Comparison of ENCODE assay signal across 7 cellular contexts in genomic region chr1:89547563-89548485, GRCh38. TPM values are rescaled to one million over a fixed set of nuclear protein-coding genes. Genes with fewer than 3 reads are reported as not detected.
DNase-seq lines count a peak whose midpoint lies in the region; ATAC-seq, FAIRE-seq and TF ChIP-seq lines count a peak whose summit lies in the region.

No MANE protein-coding gene starts in this region.

- TF ChIP-seq POLR2A in GM12891 (IDR thresholded peaks at IDR 0.05; ENCODE audit: low read depth, low read length) (no peak), GM12878 (IDR thresholded peaks at IDR 0.05; ENCODE audit: low read depth, low read length) (no peak), ovary (IDR thresholded peaks at IDR 0.05) (no peak)

- TF ChIP-seq EP300 in GM12878 (IDR thresholded peaks at IDR 0.05; ENCODE audit: borderline replicate concordance in 1 of 2, control insufficient read depth in 1 of 2, low read depth in 2 of 2, low read length in 2 of 2) (no peak), ovary (IDR thresholded peaks at IDR 0.05) (peak; percentile 26)

- peaks cover 24% of the 10 kb centered on the region; the same call in 1 of the 2 replicates for H3K4me1 ChIP-seq in GM12878 (ENCODE audit: control insufficient read depth, insufficient read depth, low read length)
- H3K4me1 ChIP-seq in ovary (ENCODE audit: insufficient read depth): peaks cover 1% of the 10 kb centered on the region

- ATAC-seq in GM12878 (peak; percentile 71), GM18511 (IDR thresholded peaks at IDR 0.05; ENCODE audit: unreplicated experiment) (no peak)

- intact Hi-C loops in GM12878 (cut with micrococcal nuclease; ENCODE audit: unreplicated experiment) (no loop called here), ovary (cut with DNase I) (no loop called here)

- no peaks in the 10 kb centered on the region for H4K20me1 ChIP-seq in GM12878 (ENCODE audit: control insufficient read depth, insufficient read depth)

- H3K4me3 ChIP-seq in GM12878 (peak overlapping the region; percentile 18; the same call in 1 of the 2 replicates), ovary (no peak overlapping the region)

- SMC1A ChIA-PET in GM12878 (lab: Charles Lee; ENCODE audit: uncharacterized antibody, unreplicated experiment): interaction anchor here (1.5 to 2.8 kb wide), 3 partner anchors 19 to 215 kb away, joined by 3 to 13 read pairs (median 5); no protein-coding TSS in a partner anchor

- FAIRE-seq in GM12891 (lab: Jason Lieb, UNC) (peak; percentile 54), GM12878 (lab: Jason Lieb, UNC) (no peak)

- DNase-seq in GM12891 (ENCODE audit: insufficient read length, low spot score) (no peak), NCI-H146 (lab: John Stamatoyannopoulos, UW) (peak; percentile 85), GM12878 (ENCODE audit: low read depth, low spot score) (no peak), ovary (no peak), NCI-H2107 treated with DMSO at 0.1 percent for 48 hours (lab: John Stamatoyannopoulos, UW; ENCODE audit: unreplicated experiment) (no peak), NCI-H1436 (lab: John Stamatoyannopoulos, UW) (no peak)

- H2AFZ ChIP-seq in GM12878 (ENCODE audit: control insufficient read depth, low read depth, low read length): no peak overlapping the region

- RAD21 ChIA-PET in GM12878 (lab: Charles Lee; ENCODE audit: unreplicated experiment): no interaction called here

- CTCF ChIA-PET in GM12878 (lab: Yijun Ruan, JAX): interaction anchor here (1.2 to 2.0 kb wide), 2 partner anchors 12 to 14 kb away, joined by 4 to 6 read pairs; no protein-coding TSS in a partner anchor

- no peak for TF ChIP-seq RAD21 in GM12878 (IDR thresholded peaks at IDR 0.05; ENCODE audit: insufficient read depth, low read depth, low read length)

- no peaks in the 10 kb centered on the region for H3K79me2 ChIP-seq in GM12878 (ENCODE audit: control insufficient read depth, insufficient read depth, low read length)

- WGBS in GM12878 (ENCODE audit: insufficient coverage, insufficient replicate concordance, low lambda C conversion rate, missing lambda C conversion rate): 38% methylated on average over 3 of the region's 3 CpGs
- 50 to 76% (median 52%) methylated on average over 3 of the region's 3 CpGs for WGBS in ovary, 3 donors

- H3K9ac ChIP-seq in GM12878 (ENCODE audit: control insufficient read depth, insufficient read depth, low read length): no peak overlapping the region

- H3K27me3 ChIP-seq in GM12878 (replicated peaks in 1 of 2; ENCODE audit: control insufficient read depth in 2 of 2, insufficient read depth in 2 of 2, low read length in 1 of 2) (no peaks in the 10 kb centered on the region), ovary (no peaks in the 10 kb centered on the region)

- H3K9me3 ChIP-seq in GM12878 (replicated peaks; ENCODE audit: control insufficient read depth, insufficient read depth, low read length): no peaks in the 10 kb centered on the region
- H3K9me3 ChIP-seq in ovary: no peaks in the 10 kb centered on the region

- POLR2A ChIA-PET in GM12878 (lab: Charles Lee): interaction anchor here (0.6 to 1.6 kb wide), 2 partner anchors 19 to 41 kb away, joined by 4 to 7 read pairs; no protein-coding TSS in a partner anchor

- no peaks in the 10 kb centered on the region for H3K36me3 ChIP-seq in GM12878 (ENCODE audit: control insufficient read depth in 2 of 2, insufficient read depth in 2 of 2, low read length in 1 of 2)
- H3K36me3 ChIP-seq in ovary: no peaks in the 10 kb centered on the region

- TF ChIP-seq CTCF in GM12878 (IDR thresholded peaks at IDR 0.05 in 2 of 3, conservative IDR thresholded peaks at IDR 0.05 in 1 of 3; ENCODE audit: control insufficient read depth in 2 of 3, extremely low read depth in 1 of 3, insufficient read depth in 1 of 3, low read depth in 3 of 3, low read length in 3 of 3) (no peak), ovary (IDR thresholded peaks at IDR 0.05) (no peak)

- peak overlapping the region; percentile 63; the same call in 1 of the 2 replicates for H3K4me2 ChIP-seq in GM12878 (ENCODE audit: control insufficient read depth, insufficient read depth)

- H3K27ac ChIP-seq in GM12878 (ENCODE audit: control insufficient read depth, insufficient read depth): no peak overlapping the region
- no peak overlapping the region for H3K27ac ChIP-seq in ovary

- BruUV-seq in GM12878 (replicated peaks; lab: Mats Ljungman, UMichigan): no TSS peak

- in situ Hi-C loops in GM12878 (cut with MboI): no loop called here

TF ChIP-seq in GM12891, 5 proteins besides CTCF, POLR2A, EP300 and RAD21:
- no peak for TF ChIP-seq TAF1 (IDR thresholded peaks at IDR 0.05; ENCODE audit: low read depth, low read length)
- TF ChIP-seq POLR2AphosphoS5 (IDR thresholded peaks at IDR 0.05; ENCODE audit: low read depth, low read length): no peak
- TF ChIP-seq SPI1 (IDR thresholded peaks at IDR 0.05; ENCODE audit: low read depth, low read length): no peak
- no peak for TF ChIP-seq POU2F2 (IDR thresholded peaks at IDR 0.05; ENCODE audit: low read depth, low read length)
- no peak for TF ChIP-seq PAX5 (IDR thresholded peaks at IDR 0.05; ENCODE audit: insufficient read depth, low read length, severe bottlenecking)

TF ChIP-seq in GM12878, 131 proteins besides CTCF, POLR2A, EP300 and RAD21:
- TF ChIP-seq RBBP5 (conservative IDR thresholded peaks at IDR 0.05) (no peak), JUNB (IDR thresholded peaks at IDR 0.05) (peak; percentile 61), IRF4 (IDR thresholded peaks at IDR 0.05; ENCODE audit: low read depth, low read length) (peak; percentile 52; the same call in 1 of the 2 replicates), KLF5 (IDR thresholded peaks at IDR 0.05; ENCODE audit: partially characterized antibody) (no peak), MEF2A (IDR thresholded peaks at IDR 0.05; ENCODE audit: insufficient read depth, low read depth, low read length) (0 out of 2 replicates have a peak, but pooled peaks have one; percentile 30), PKNOX1 (IDR thresholded peaks at IDR 0.05) (peak; percentile 50), PRDM15 (CRISPR knock-in tag; IDR thresholded peaks at IDR 0.05) (no peak), SUPT20H (IDR thresholded peaks at IDR 0.05; ENCODE audit: borderline replicate concordance, control insufficient read depth, low read depth, low read length) (no peak), ZBED1 (IDR thresholded peaks at IDR 0.05; ENCODE audit: borderline replicate concordance) (no peak), IKZF2 (IDR thresholded peaks at IDR 0.05) (no peak), KAT2A (conservative IDR thresholded peaks at IDR 0.05; ENCODE audit: control insufficient read depth, low read depth, low read length) (no peak), SRF (IDR thresholded peaks at IDR 0.05; ENCODE audit: low read depth in 2 of 2, low read length in 2 of 2) (peak; percentile 74 to 94)
TF ChIP-seq in GM12878: peak in this region for 5.

RNA-seq across cellular contexts. Expression of gene LRRC8B, which starts 23.2 kb away (rescaled TPM):
- 0.64 TPM for polyA plus RNA-seq in GM12891 (2012; ENCODE audit: low read depth, missing spikeins)
- total RNA-seq in GM12878 (2013; cell fraction: nucleolus; rRNA removed): 66.1 and 72.8 TPM in 2 replicates
- total RNA-seq in GM12878 (2014; rRNA removed) (5.4 and 5.8 TPM in 2 replicates), GM12878 (2014; rRNA removed; fragmentation: Illumina TruSeq; extraction: Trizol) (5.4 and 6.2 TPM in 2 replicates), GM12878 (2021) (7.9 and 8.9 TPM in 2 replicates), ovary (1 to 10 TPM; 4.9 to 9.3 (median 6.8) TPM)
- polyA plus RNA-seq in GM12878 (2011; ENCODE audit: low read depth): 1.5 TPM
- polyA plus RNA-seq in GM12878 (2011; rRNA removed) (9.0 and 9.2 TPM in 2 replicates), GM12878 (2014; fragmentation: Illumina TruSeq; extraction: Trizol) (5.4 and 7.7 TPM in 2 replicates), GM12878 (2014; fragmentation: Nextera tagmentation; extraction: Ambion mirVana) (1 to 10 TPM; 1.3 to 1.4 TPM), GM12878 (2014; rRNA removed) (2.7 and 3.4 TPM in 2 replicates), GM12878 (2016; fragmentation: Nextera tagmentation; extraction: Ambion mirVana) (1 to 10 TPM; 6.4 to 7.6 TPM), ovary (1 to 10 TPM; 1.2 to 8.6 TPM)
- 8.0 and 11.0 TPM in 2 replicates for polyA plus RNA-seq in GM12878 (2011; cell fraction: cytosol; rRNA removed)
- polyA plus RNA-seq in GM12878 (2011; cell fraction: nucleus; rRNA removed): 8.9 and 9.8 TPM in 2 replicates
- polyA plus RNA-seq in GM12878 (2012): 1.6 and 1.8 TPM in 2 replicates
- 22.8 and 23.3 TPM in 2 replicates for polyA minus RNA-seq in GM12878 (2011; rRNA and poly(A)+ RNA removed)
- 6.0 and 7.7 TPM in 2 replicates for polyA minus RNA-seq in GM12878 (2011; cell fraction: cytosol; rRNA and poly(A)+ RNA removed)
- 12.0 and 19.4 TPM in 2 replicates for polyA minus RNA-seq in GM12878 (2011; cell fraction: nucleus; rRNA and poly(A)+ RNA removed)
